8 cellular contexts compared by ENCODE assay signal in genomic region chr7:151529842-151530241, GRCh38.
"Had no signal": no experiment of that assay in that cellular context is flagged by ENCODE, and none has a peak within 500 bp of the region (broad histone marks: within the 10 kb centered on the region; RNA-seq: fewer than 3 reads in every experiment).

No MANE protein-coding gene starts in this region.

- DNase-seq: GDM1, GF-D8 had no signal

- ATAC-seq: GM12878 had no signal

- FAIRE-seq: G401.6, GM12878, GM12891, GM12892, GM18507, GM19239 had no signal

- H3K4me3 ChIP-seq: GM12878 had no signal
